Comparison of ENCODE assay signal across 9 cellular contexts in the genomic region with DNA sequence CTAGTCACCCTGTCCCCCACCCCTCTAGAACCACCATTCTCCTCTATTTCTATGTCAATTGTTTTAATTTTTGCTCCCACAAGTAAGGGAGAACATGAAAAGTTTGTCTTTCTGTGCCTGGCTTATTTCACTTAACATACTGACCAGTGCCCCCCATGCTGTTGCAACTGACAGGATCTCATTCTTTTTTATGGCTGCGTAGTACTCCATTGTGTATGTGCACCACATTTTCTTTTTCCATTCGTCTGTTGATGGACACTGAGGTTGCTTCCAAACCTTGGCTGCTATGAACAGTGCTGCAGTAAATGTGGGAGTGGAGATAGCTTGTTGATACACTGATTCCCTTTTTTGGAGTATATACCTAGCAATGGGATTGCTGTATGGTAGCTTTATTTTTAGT. TPM values are rescaled to one million over a fixed set of nuclear protein-coding genes. Genes with fewer than 3 reads are reported as not detected.
"Had no signal": no experiment of that assay in that cellular context is flagged by ENCODE, and none has a peak within 500 bp of the region (broad histone marks: within the 10 kb centered on the region; RNA-seq: fewer than 3 reads in every experiment).

No MANE protein-coding gene starts in this region.

- H3K9ac ChIP-seq: KMS-11 had no signal

- ATAC-seq: HepG2 had no signal

- DNase-seq: IMR-90, Karpas-422, Kasumi-1, KBM-7, KG1 had no signal

- FAIRE-seq: HepG2 had no signal

- H3K4me2 ChIP-seq: KMS-11 had no signal

- H3K27ac Mint-ChIP-seq: IgD-negative memory B cell had no signal

- H3K4me3 Mint-ChIP-seq: IgD-negative memory B cell had no signal

- H3K36me3 Mint-ChIP-seq: IgD-negative memory B cell had no signal

- H3K27ac ChIP-seq: HL-60, KMS-11 had no signal

RNA-seq across cellular contexts. Expression of gene TERT, which starts 7.4 kb away (rescaled TPM):
- total RNA-seq: IMR-90 had no signal
- polyA plus RNA-seq: IgD-negative memory B cell, IMR-90 had no signal
